ENCODE assay signal across 8 cellular contexts in the genomic region with DNA sequence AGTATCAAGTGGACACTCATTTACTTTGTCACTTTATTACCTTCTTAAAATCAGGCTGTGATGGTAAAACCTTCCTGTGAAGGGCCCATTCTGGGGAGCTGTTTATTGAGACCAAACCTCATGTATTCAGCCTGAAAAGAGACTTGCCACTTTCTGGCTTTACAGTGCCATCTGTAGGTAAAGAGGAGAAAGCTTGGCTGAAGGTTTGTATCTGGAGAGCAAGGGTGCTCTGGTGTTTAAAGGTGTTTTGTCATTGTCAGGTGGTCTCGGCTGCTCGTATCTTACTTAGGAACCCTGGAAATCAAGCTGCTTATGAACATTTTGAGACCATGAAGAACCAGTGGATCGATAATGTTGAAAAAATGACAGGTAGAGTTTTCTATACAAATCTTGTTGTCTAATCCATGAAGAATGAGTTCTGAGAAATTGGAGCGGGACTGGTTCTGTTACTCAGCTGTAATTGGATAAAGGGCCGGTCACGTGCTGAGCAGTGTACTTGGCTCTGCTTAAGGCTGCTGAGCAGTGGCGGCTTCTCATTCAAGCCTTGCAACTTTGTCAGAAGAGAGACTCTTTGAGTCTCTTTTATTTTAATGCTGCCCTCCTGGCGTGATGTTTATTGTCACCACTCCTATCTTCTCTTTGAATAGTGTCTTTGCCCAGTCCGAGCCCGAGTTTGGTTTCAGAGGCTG.
DNase-seq lines count a peak whose midpoint lies in the region; ATAC-seq and TF ChIP-seq lines count a peak whose summit lies in the region.

No MANE protein-coding gene starts in this region.

- no peaks in the 10 kb centered on the region for H3K27me3 ChIP-seq in muscle layer of colon (ENCODE audit: control insufficient read depth in 1 of 2, insufficient read depth in 2 of 2, low read length in 2 of 2)

- ATAC-seq in HG02571 (IDR thresholded peaks at IDR 0.05; ENCODE audit: unreplicated experiment) = no peak

- H3K27ac ChIP-seq in muscle layer of colon (ENCODE audit: low read depth, low read length) = peak overlapping the region; percentile 7

- no peak overlapping the region for H3K9ac ChIP-seq in muscle layer of colon (ENCODE audit: low read length)

- in situ Hi-C loops in astrocyte of the cerebellum (cut with HindIII; ENCODE audit: low sequenced_read_pairs) = loop anchor here (25.0 kb wide), 1 partner anchor 216 kb away; no protein-coding TSS in a partner anchor

- TF ChIP-seq RAD21 in Ishikawa (IDR thresholded peaks at IDR 0.05; ENCODE audit: low read depth) = peak; percentile 45; the same call in 1 of the 2 replicates

- H3K36me3 ChIP-seq in muscle layer of colon (ENCODE audit: insufficient read depth, low read length) = peaks cover 86% of the 10 kb centered on the region

- no peaks in the 10 kb centered on the region for H3K9me3 ChIP-seq in muscle layer of colon (ENCODE audit: low read length)

- peak; percentile 25 for DNase-seq in ELF-1 (ENCODE audit: low read depth, low spot score)
- DNase-seq in astrocyte of the cerebellum (ENCODE audit: low read depth) = peak; percentile 24
- no peak for DNase-seq in SHP77 (lab: John Stamatoyannopoulos, UW)
- no peak for DNase-seq in activated naive CD4-positive, alpha-beta T cell treated with anti-CD3 and anti-CD28 coated beads, Interleukin-2, amount 50 U/mL, for 16 hours
- no peak for DNase-seq in SW 1271 (lab: John Stamatoyannopoulos, UW)

- H3K4me1 ChIP-seq in muscle layer of colon (ENCODE audit: insufficient read depth, low read length) = no peaks in the 10 kb centered on the region

- peak; percentile 58 for TF ChIP-seq CTCF in astrocyte of the cerebellum (IDR thresholded peaks at IDR 0.05; ENCODE audit: low read depth, low read length, missing control alignments)

- no peak for TF ChIP-seq EP300 in Ishikawa (IDR thresholded peaks at IDR 0.05; ENCODE audit: borderline replicate concordance)

- no peak overlapping the region for H3K4me3 ChIP-seq in astrocyte of the cerebellum (ENCODE audit: low read depth, low read length)
- no peak overlapping the region for H3K4me3 ChIP-seq in muscle layer of colon (ENCODE audit: low read depth in 1 of 2, low read length in 2 of 2)

TF ChIP-seq in Ishikawa, 13 proteins besides CTCF, POLR2A, EP300 and RAD21:
- TF ChIP-seq, protein P1, sequence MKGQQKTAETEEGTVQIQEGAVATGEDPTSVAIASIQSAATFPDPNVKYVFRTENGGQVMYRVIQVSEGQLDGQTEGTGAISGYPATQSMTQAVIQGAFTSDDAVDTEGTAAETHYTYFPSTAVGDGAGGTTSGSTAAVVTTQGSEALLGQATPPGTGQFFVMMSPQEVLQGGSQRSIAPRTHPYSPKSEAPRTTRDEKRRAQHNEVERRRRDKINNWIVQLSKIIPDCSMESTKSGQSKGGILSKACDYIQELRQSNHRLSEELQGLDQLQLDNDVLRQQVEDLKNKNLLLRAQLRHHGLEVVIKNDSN (IDR thresholded peaks at IDR 0.05) = peak; percentile 19; the same call in 1 of the 2 replicates
- TF ChIP-seq TEAD4 (IDR thresholded peaks at IDR 0.05) = no peak

Comparison
In these comparisons a context has a peak if more than half of its experiments do, and no peak if none do; other contexts are left out.
1. DNase-seq: peak in ELF-1 (single experiment) and astrocyte of the cerebellum (single experiment); none in SHP77 (0 of 2), activated naive CD4-positive, alpha-beta T cell treated with anti-CD3 and anti-CD28 coated beads, Interleukin-2, amount 50 U/mL, for 16 hours (single experiment) and SW 1271 (0 of 2).